ENCODE assay signal across 8 cellular contexts in genomic region chr6:31546339-31546961, GRCh38. TPM values are rescaled to one million over a fixed set of nuclear protein-coding genes. Genes with fewer than 3 reads are reported as not detected.
DNase-seq lines count a peak whose midpoint lies in the region; ATAC-seq and TF ChIP-seq lines count a peak whose summit lies in the region.

Gene ATP6V1G2, minus strand, starts transcription at chr6:31546608. Its CDS starts 49 bp downstream, at chr6:31546559.

- H3K27ac ChIP-seq in IMR-90 (ENCODE audit: insufficient read depth, low read length) = peak within 1 kb of the TSS; percentile 13; the same call in 1 of the 2 replicates
- H3K27ac ChIP-seq in OCI-LY3 (ENCODE audit: low read length) = peak within 1 kb of the TSS; percentile 48

- H3K4ac ChIP-seq in IMR-90 (ENCODE audit: low read depth, low read length) = peak within 1 kb of the TSS; percentile 55

- peaks cover 3% of the 10 kb centered on the region; the same call in 1 of the 2 replicates for H4K20me1 ChIP-seq in IMR-90 (ENCODE audit: insufficient read depth, low read length)
- H4K20me1 ChIP-seq in OCI-LY3 (ENCODE audit: insufficient read depth, low read length) = no peaks in the 10 kb centered on the region

- H4K5ac ChIP-seq in IMR-90 (ENCODE audit: low read depth, low read length) = peak within 1 kb of the TSS; percentile 51

- CTCF ChIA-PET in BJ (lab: Yijun Ruan, JAX) (interaction anchor here (0.6 to 17.0 kb wide), 26 partner anchors 11 to 932 kb away, joined by 3 to 433 read pairs (median 4); partner anchors contain the start of genes C6orf47, LST1, LTB and MCCD1), IMR-90 (lab: Yijun Ruan, JAX) (interaction anchor here (0.7 to 1.8 kb wide), 12 partner anchors 17 to 115 kb away, joined by 3 to 15 read pairs (median 4); partner anchors contain the start of genes LST1 and NCR3)

- no peak within 1 kb of the TSS for H2BK20ac ChIP-seq in IMR-90 (ENCODE audit: low read depth, low read length)

- no peaks in the 10 kb centered on the region for H3K9me3 ChIP-seq in IMR-90 (ENCODE audit: control insufficient read depth, insufficient read depth, low read length)
- H3K9me3 ChIP-seq in OCI-LY3 (ENCODE audit: insufficient read depth, low read length) = no peaks in the 10 kb centered on the region
- H3K9me3 ChIP-seq in mononuclear cell (ENCODE audit: low read depth, low read length) = no peaks in the 10 kb centered on the region

- H4K91ac ChIP-seq in IMR-90 (ENCODE audit: insufficient read depth, low read depth, low read length) = no peak within 1 kb of the TSS

- H2BK5ac ChIP-seq in IMR-90 (ENCODE audit: low read depth, low read length, poor library complexity, severe bottlenecking) = peak within 1 kb of the TSS; percentile 37

- H3K4me2 ChIP-seq in IMR-90 (ENCODE audit: low read depth, low read length) (peak within 1 kb of the TSS; percentile 88), OCI-LY3 (ENCODE audit: low read length) (peak within 1 kb of the TSS; percentile 84)

- H3K36me3 ChIP-seq in BJ (ENCODE audit: control insufficient read depth, insufficient read depth, low read length) (peaks cover 3% of the 10 kb centered on the region; the same call in 1 of the 2 replicates), IMR-90 (ENCODE audit: control insufficient read depth, insufficient read depth, low read length) (peaks cover 11% of the 10 kb centered on the region), OCI-LY3 (replicated peaks; ENCODE audit: low read depth, low read length) (peaks cover 4% of the 10 kb centered on the region)

- no peak within 1 kb of the TSS for H3K56ac ChIP-seq in IMR-90 (ENCODE audit: extremely low read depth, insufficient read depth, low read length)

- H3K4me1 ChIP-seq in IMR-90 (ENCODE audit: control insufficient read depth, insufficient read depth, low read length) (peaks cover 6% of the 10 kb centered on the region), OCI-LY3 (ENCODE audit: low read length) (peaks cover 23% of the 10 kb centered on the region), mononuclear cell (ENCODE audit: insufficient read depth, low read length) (peaks cover 48% of the 10 kb centered on the region)

- no peak within 1 kb of the TSS for H3K18ac ChIP-seq in IMR-90 (ENCODE audit: low read depth, low read length)

- ATAC-seq in GM19467 (IDR thresholded peaks at IDR 0.05; ENCODE audit: unreplicated experiment) (peak; percentile 38), IMR-90 (ENCODE audit: low read depth) (peak; percentile 81)

- H3K14ac ChIP-seq in IMR-90 (replicated peaks; ENCODE audit: low read depth, low read length) = peak within 1 kb of the TSS; percentile 54; the same call in 1 of the 2 replicates

- H2AFZ ChIP-seq in IMR-90 (replicated peaks; ENCODE audit: low read length, poor library complexity) (peak within 1 kb of the TSS; percentile 88), OCI-LY3 (ENCODE audit: low read depth, low read length) (peak within 1 kb of the TSS; percentile 76)

- intact Hi-C loops in IMR-90 (cut with micrococcal nuclease) = loop anchor here (1.0 to 5.0 kb wide), 6 partner anchors 36 to 406 kb away; partner anchors contain the start of genes GPANK1, HSPA1B and LTB

- no peak within 1 kb of the TSS for H2BK120ac ChIP-seq in IMR-90 (ENCODE audit: low read depth, low read length)

- POLR2A ChIA-PET in BJ (lab: Charles Lee) (no interaction called here), IMR-90 (lab: Charles Lee; ENCODE audit: unreplicated experiment) (interaction anchor here (0.6 to 1.1 kb wide), 3 partner anchors 35 to 329 kb away, joined by 3 to 13 read pairs (median 7); no protein-coding TSS in a partner anchor)

- 0% methylated on average over 1 of the region's 11 CpGs; no CpG with 5 or more reads in 1 of the 2 experiments for WGBS in IMR-90 (ENCODE audit: extremely low coverage in 2 of 2, insufficient read length in 1 of 2), 2 experiments

- no peak within 1 kb of the TSS for H2BK15ac ChIP-seq in IMR-90 (ENCODE audit: low read depth, low read length)

- in situ Hi-C loops in IMR-90 (cut with MboI; ENCODE audit: low sequenced_read_pairs) = loop anchor here (5.0 to 10.0 kb wide), 2 partner anchors 51 to 288 kb away; no protein-coding TSS in a partner anchor

- TF ChIP-seq POLR2A in IMR-90 (IDR thresholded peaks at IDR 0.05; ENCODE audit: low read depth, low read length) = peak; percentile 51; the same call in 1 of the 2 replicates

- H3K23ac ChIP-seq in IMR-90 (ENCODE audit: low read depth, low read length) = no peak within 1 kb of the TSS

- H3K4me3 ChIP-seq in BJ (ENCODE audit: low read depth, low read length) (peak within 1 kb of the TSS; percentile 50), IMR-90 (ENCODE audit: insufficient read depth, low read depth, low read length) (peak within 1 kb of the TSS; percentile 45), OCI-LY3 (ENCODE audit: low read length) (peak within 1 kb of the TSS; percentile 81), epithelial cell of esophagus (ENCODE audit: low read length) (peak within 1 kb of the TSS; percentile 54), mononuclear cell (ENCODE audit: low read length) (peak within 1 kb of the TSS; percentile 36)

- H3K79me2 ChIP-seq in OCI-LY3 (ENCODE audit: low read length) = peaks cover 27% of the 10 kb centered on the region

- H3K27me3 ChIP-seq in BJ (ENCODE audit: control insufficient read depth, insufficient read depth, low read length) (no peaks in the 10 kb centered on the region), IMR-90 (ENCODE audit: control insufficient read depth, insufficient read depth, low read length) (no peaks in the 10 kb centered on the region), OCI-LY3 (ENCODE audit: low read depth, low read length) (no peaks in the 10 kb centered on the region), mononuclear cell (ENCODE audit: insufficient read depth, low read length) (no peaks in the 10 kb centered on the region)

- peak; percentile 62 for DNase-seq in BJ (ENCODE audit: low read depth)
- DNase-seq in IMR-90 = peak; percentile 93
- peak; percentile 73 for DNase-seq in activated T-cell treated with anti-CD3 and anti-CD28 coated beads for 1 hour (ENCODE audit: low read depth)
- DNase-seq in epithelial cell of esophagus (ENCODE audit: low read depth) = peak; percentile 98
- peak; percentile 83 to 91 for DNase-seq in stimulated activated CD8-positive, alpha-beta memory T cell treated with anti-CD3 and anti-CD28 coated beads, Interleukin-2, amount 100 ng/mL, for 48 hours (ENCODE audit: low read depth in 2 of 2)

- peaks cover 6% of the 10 kb centered on the region for H3K9me1 ChIP-seq in IMR-90 (ENCODE audit: insufficient read depth, low read length)

- peak; percentile 99 for TF ChIP-seq RAD21 in IMR-90 (IDR thresholded peaks at IDR 0.05; ENCODE audit: low read length)

- no peak within 1 kb of the TSS; the same call in 1 of the 2 replicates for H2AK5ac ChIP-seq in IMR-90 (ENCODE audit: low read depth, low read length)

- H2AK9ac ChIP-seq in IMR-90 (replicated peaks; ENCODE audit: low read depth, low read length, poor library complexity) = peak within 1 kb of the TSS; percentile 53

- peak within 1 kb of the TSS; percentile 58 for H3K9ac ChIP-seq in IMR-90 (ENCODE audit: low read depth, low read length)
- H3K9ac ChIP-seq in OCI-LY3 (ENCODE audit: low read length) = peak within 1 kb of the TSS; percentile 74

- dilution Hi-C loops in IMR-90 (cut with HindIII; ENCODE audit: low sequenced_read_pairs, unreplicated experiment) = no loop called here

- peak within 1 kb of the TSS; percentile 28 to 91 for H4K8ac ChIP-seq in IMR-90 (ENCODE audit: low read depth in 2 of 2, low read length in 2 of 2)

- TF ChIP-seq CTCF in BJ (IDR thresholded peaks at IDR 0.05; ENCODE audit: insufficient read depth, low read depth, low read length) (peak; percentile 100), IMR-90 (conservative IDR thresholded peaks at IDR 0.05; ENCODE audit: low read depth, low read length) (peak; percentile 99), OCI-LY3 (IDR thresholded peaks at IDR 0.05; ENCODE audit: low read depth, low read length) (peak; percentile 93), epithelial cell of esophagus (IDR thresholded peaks at IDR 0.05; ENCODE audit: insufficient read depth, low read depth, low read length, missing control alignments) (peak; percentile 100)

- BruUV-seq in IMR-90 (replicated peaks; lab: Mats Ljungman, UMichigan) = no TSS peak

- H3K79me1 ChIP-seq in IMR-90 (ENCODE audit: low read depth in 1 of 2, low read length in 2 of 2) = peaks cover 8 to 39% of the 10 kb centered on the region in 2 experiments; a peak in 3 of 4 replicates

TF ChIP-seq in IMR-90, 13 proteins besides CTCF, POLR2A, EP300 and RAD21:
- TF ChIP-seq RCOR1 (IDR thresholded peaks at IDR 0.05; ENCODE audit: insufficient replicate concordance, low read length) = peak; percentile 79
- no peak for TF ChIP-seq MXI1 (IDR thresholded peaks at IDR 0.05; ENCODE audit: borderline replicate concordance, low read depth, low read length)
- TF ChIP-seq MAFK (IDR thresholded peaks at IDR 0.05; ENCODE audit: low read depth, low read length) = 0 out of 2 replicates have a peak, but pooled peaks have one; percentile 1
- TF ChIP-seq RFX5 (IDR thresholded peaks at IDR 0.05; ENCODE audit: low read depth, low read length) = no peak
- no peak for TF ChIP-seq CHD1 (IDR thresholded peaks at IDR 0.05; ENCODE audit: low read depth, low read length)
- no peak for TF ChIP-seq BHLHE40 (IDR thresholded peaks at IDR 0.05; ENCODE audit: low read depth, low read length)
- peak; percentile 95 for TF ChIP-seq SMC3 (IDR thresholded peaks at IDR 0.05; ENCODE audit: low read depth, low read length)
- TF ChIP-seq MAZ (IDR thresholded peaks at IDR 0.05; ENCODE audit: borderline replicate concordance, low read depth, low read length) = peak; percentile 16; the same call in 1 of the 2 replicates
TF ChIP-seq in IMR-90: peak in this region for 4.

RNA-seq across cellular contexts. Expression of gene ATP6V1G2, which starts in this region (rescaled TPM):
- polyA plus RNA-seq in BJ (2011; rRNA removed) (2.7 and 3.6 TPM in 2 replicates), IMR-90 (2012; rRNA removed) (4.8 and 6.5 TPM in 2 replicates)
- polyA minus RNA-seq in BJ (2011; rRNA and poly(A)+ RNA removed) = 0.36 and 1.1 TPM in 2 replicates
- total RNA-seq in IMR-90 (2012; rRNA removed) (1.4 and 3.1 TPM in 2 replicates), mononuclear cell (0.73 TPM)
- 3.7 and 3.8 TPM in 2 replicates for polyA plus RNA-seq in IMR-90 (2012; cell fraction: cytosol; rRNA removed)
- polyA plus RNA-seq in IMR-90 (2012; cell fraction: nucleus; rRNA removed; ENCODE audit: low replicate concordance) = 1.9 and 8.7 TPM in 2 replicates

Comparison
In these comparisons a context has a peak if more than half of its experiments do, and no peak if none do; other contexts are left out.
1. Peak in every context shown above with its lines: DNase-seq, ATAC-seq, H3K4me3 ChIP-seq and H3K27ac ChIP-seq.